8 cellular contexts compared by ENCODE assay signal in the genomic region with DNA sequence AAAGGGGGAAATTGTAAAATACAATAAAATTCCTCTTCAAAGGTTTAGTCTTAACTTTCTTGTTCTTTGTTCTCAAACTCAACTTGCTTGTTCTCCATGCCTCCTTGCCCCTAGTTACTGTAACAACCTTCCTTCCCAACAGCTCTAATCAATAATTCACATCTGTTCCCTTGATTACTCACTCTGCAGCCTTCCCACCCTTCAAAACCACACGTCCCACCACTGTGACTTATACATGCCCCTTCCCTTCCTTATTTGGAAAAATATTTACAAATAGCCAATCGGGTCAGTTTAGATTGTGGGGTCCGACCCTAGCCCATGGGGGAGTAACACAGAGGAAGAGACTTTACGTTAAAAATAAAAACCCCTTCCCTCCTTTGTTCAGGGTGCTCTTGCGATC.
DNase-seq lines count a peak whose midpoint lies in the region; TF ChIP-seq lines count a peak whose summit lies in the region.

No MANE protein-coding gene starts in this region.

- peak overlapping the region; percentile 90 for H3K4me3 ChIP-seq in WI38 (ENCODE audit: low read depth, low read length)
- peak overlapping the region; percentile 80 for H3K4me3 ChIP-seq in skeletal muscle cell (ENCODE audit: low read depth, low read length)

- no peak for TF ChIP-seq CTCF in WI38 (IDR thresholded peaks at IDR 0.05; ENCODE audit: low read depth, low read length)

- DNase-seq in DMS53 treated with DMSO at 0.1 percent for 48 hours (lab: John Stamatoyannopoulos, UW; ENCODE audit: unreplicated experiment) (peak; percentile 28), HK-2 (ENCODE audit: unreplicated experiment) (peak; percentile 38), germinal center (ENCODE audit: low spot score) (peak; percentile 6), skeletal muscle cell (ENCODE audit: low read depth) (peak; percentile 53), NCI-H2107 (lab: John Stamatoyannopoulos, UW) (no peak), SHP77 treated with DMSO at 0.1 percent for 48 hours (lab: John Stamatoyannopoulos, UW) (no peak)
- no peak for DNase-seq in stimulated activated naive CD4-positive, alpha-beta T cell (lab: John Stamatoyannopoulos, UW)

Comparison
In these comparisons a context has a peak if more than half of its experiments do, and no peak if none do; other contexts are left out.
1. DNase-seq: peak in DMS53 treated with DMSO at 0.1 percent for 48 hours (single experiment), HK-2 (single experiment), germinal center (single experiment) and skeletal muscle cell (single experiment); none in stimulated activated naive CD4-positive, alpha-beta T cell (0 of 6), NCI-H2107 (single experiment) and SHP77 treated with DMSO at 0.1 percent for 48 hours (single experiment).